In the genomic region with DNA sequence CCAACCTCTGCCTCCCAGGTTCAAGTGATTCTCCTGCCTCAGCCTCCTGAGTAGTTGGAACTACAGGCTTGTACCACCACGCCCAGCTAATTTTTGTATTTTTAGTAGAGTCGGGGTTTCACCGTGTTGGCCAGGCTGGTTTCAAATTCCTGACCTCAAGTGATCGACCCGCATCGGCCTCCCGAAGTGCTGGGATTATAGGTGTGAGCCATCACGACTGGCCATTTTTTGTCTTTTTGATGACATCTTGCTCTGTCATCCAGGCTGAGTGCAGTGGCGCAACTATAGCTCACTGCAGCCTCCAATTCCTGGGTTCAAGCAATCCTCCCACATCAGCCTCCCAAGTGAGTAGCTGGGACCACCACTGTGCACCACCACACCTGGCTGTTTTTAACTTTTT, we compare ENCODE assay signal across 15 cellular contexts. TPM values are rescaled to one million over a fixed set of nuclear protein-coding genes. Genes with fewer than 3 reads are reported as not detected.
"Had no signal": no experiment of that assay in that cellular context is flagged by ENCODE, and none has a peak within 500 bp of the region (broad histone marks: within the 10 kb centered on the region; RNA-seq: fewer than 3 reads in every experiment).

No MANE protein-coding gene starts in this region.

RNA-seq across cellular contexts. Expression of a gene that starts 21.4 kb away (rescaled TPM):
- total RNA-seq: activated CD4-positive, alpha-beta memory T cell treated with anti-CD3 and anti-CD28 coated beads, Interleukin-2, amount 10 ng/mL, durations not matched to agents 7 days and 5 days; activated CD4-positive, alpha-beta T cell treated with anti-CD3 and anti-CD28 coated beads, Interleukin-2, amount 10 ng/mL, durations not matched to agents 7 days and 5 days; activated naive CD4-positive, alpha-beta T cell treated with anti-CD3 and anti-CD28 coated beads, Interleukin-2, amount 50 U/mL, for 72 hours; activated naive CD8-positive, alpha-beta T cell treated with anti-CD3 and anti-CD28 coated beads, Interleukin-2, amount 10 ng/mL, durations not matched to agents 7 days and 5 days; activated T-cell treated with anti-CD3 and anti-CD28 coated beads, Interleukin-2, amount 50 U/mL, for 72 hours; ascending aorta; breast epithelium; cardiac muscle cell; dermis microvascular lymphatic vessel endothelial cell; endothelial cell of umbilical vein; esophagus squamous epithelium; fibroblast of lung; gastroesophageal sphincter; glomerular endothelial cell; WTC11 had no signal
- polyA plus RNA-seq: cardiac muscle cell, endothelial cell of umbilical vein, fibroblast of lung had no signal

RNA-seq across cellular contexts. Expression of a gene that starts 57.3 kb away (rescaled TPM):
- total RNA-seq: activated CD4-positive, alpha-beta memory T cell treated with anti-CD3 and anti-CD28 coated beads, Interleukin-2, amount 10 ng/mL, durations not matched to agents 7 days and 5 days; activated CD4-positive, alpha-beta T cell treated with anti-CD3 and anti-CD28 coated beads, Interleukin-2, amount 10 ng/mL, durations not matched to agents 7 days and 5 days; activated naive CD4-positive, alpha-beta T cell treated with anti-CD3 and anti-CD28 coated beads, Interleukin-2, amount 50 U/mL, for 72 hours; activated naive CD8-positive, alpha-beta T cell treated with anti-CD3 and anti-CD28 coated beads, Interleukin-2, amount 10 ng/mL, durations not matched to agents 7 days and 5 days; activated T-cell treated with anti-CD3 and anti-CD28 coated beads, Interleukin-2, amount 50 U/mL, for 72 hours; ascending aorta; cardiac muscle cell; endothelial cell of umbilical vein; glomerular endothelial cell had no signal
- polyA plus RNA-seq: fibroblast of lung had no signal
